29 cellular contexts compared by ENCODE assay signal in the genomic region with DNA sequence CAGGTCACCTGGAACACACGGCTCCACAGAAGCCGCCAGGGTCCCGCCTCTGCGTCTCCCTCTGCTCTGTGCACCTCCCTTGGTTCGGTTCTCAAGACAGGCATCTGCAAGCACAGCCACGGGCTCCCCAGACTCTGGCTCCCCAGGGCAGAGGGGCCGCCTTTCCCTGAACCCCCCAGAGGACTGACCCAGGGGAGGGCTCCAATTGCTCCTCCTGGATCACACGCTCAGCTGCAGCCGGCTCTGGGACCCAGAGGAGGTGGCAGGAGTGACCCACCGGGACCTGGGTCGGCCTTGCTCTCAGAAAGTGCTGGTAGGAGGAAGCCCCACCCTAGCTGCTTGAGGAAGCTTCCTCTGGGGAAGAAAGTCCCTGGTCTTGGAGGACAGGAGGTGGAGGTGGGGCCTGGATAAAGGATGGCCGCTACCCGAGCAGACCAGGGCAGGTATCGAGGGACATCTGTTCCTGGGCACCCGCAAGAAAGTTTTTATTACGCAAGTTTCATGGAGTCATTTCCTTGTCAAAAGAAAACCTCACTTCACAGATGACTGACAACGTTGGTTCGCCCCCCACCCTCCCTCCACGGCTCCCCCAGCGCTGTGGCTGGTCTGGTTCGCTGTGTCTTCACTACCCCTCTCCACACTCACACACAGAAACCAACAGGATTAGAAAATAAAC.
A peak's percentile ranks its signal among the peaks of the same experiment; 100 is the strongest.
DNase-seq lines count a peak whose midpoint lies in the region; ATAC-seq and TF ChIP-seq lines count a peak whose summit lies in the region.
"Had no signal": no experiment of that assay in that cellular context is flagged by ENCODE, and none has a peak within 500 bp of the region (broad histone marks: within the 10 kb centered on the region; RNA-seq: fewer than 3 reads in every experiment).

No MANE protein-coding gene starts in this region.

- H3K27ac ChIP-seq in Panc1 (ENCODE audit: low read length) = no peak overlapping the region
- H3K27ac ChIP-seq: cardiac muscle cell, coronary artery, GM23248, prostate gland had no signal

- DNase-seq in activated CD8-positive, alpha-beta memory T cell treated with anti-CD3 and anti-CD28 coated beads for 24 hours = peak; percentile 46
- no peak for DNase-seq in activated CD8-positive, alpha-beta memory T cell treated with anti-CD3 and anti-CD28 coated beads, Interleukin-2, amount 10 ng/mL, durations not matched to agents 7 days and 5 days
- DNase-seq in Panc1 (ENCODE audit: low read depth, low spot score) = no peak
- DNase-seq in left lobe of liver (ENCODE audit: low spot score) = peak; percentile 37
- peak; percentile 64 for DNase-seq in type B pancreatic cell (ENCODE audit: extremely low spot score, unreplicated experiment)
- no peak for DNase-seq in SKM-1 treated with dmso at 0.1 percent for 144 hours (lab: John Stamatoyannopoulos, UW; ENCODE audit: unreplicated experiment)
- DNase-seq in ACHN = no peak
- DNase-seq: activated CD4-positive, alpha-beta T cell treated with anti-CD3 and anti-CD28 coated beads for 36 hours; activated naive CD4-positive, alpha-beta T cell; activated naive CD8-positive, alpha-beta T cell treated with anti-CD3 and anti-CD28 coated beads, Interleukin-2, amount 50 U/mL, for 24 hours; activated T-cell treated with anti-CD3 and anti-CD28 coated beads, Interleukin-2, amount 50 U/mL, for 24 hours; CD4-positive, alpha-beta memory T cell; effector memory CD4-positive, alpha-beta T cell; GM23248; KBM-7; midbrain; naive thymus-derived CD4-positive, alpha-beta T cell; NCI-H1417 treated with DMSO at 0.1 percent for 48 hours; NCI-H2029 treated with DMSO at 0.1 percent for 48 hours; NCI-H69; SHP77 treated with DMSO at 0.1 percent for 48 hours; stimulated activated CD4-positive, alpha-beta T cell treated with anti-CD3 and anti-CD28 coated beads, Interleukin-4, amount 100 ng/mL, for 4 hours; trophoblast cell had no signal

- H3K27me3 ChIP-seq in Panc1 (ENCODE audit: control insufficient read depth, insufficient read depth, low read length) = peaks cover 17% of the 10 kb centered on the region
- H3K27me3 ChIP-seq: cardiac muscle cell had no signal

- peaks cover 4% of the 10 kb centered on the region for H3K9me3 Mint-ChIP-seq in activated CD8-positive, alpha-beta memory T cell treated with anti-CD3 and anti-CD28 coated beads, Interleukin-2, amount 10 ng/mL, durations not matched to agents 7 days and 5 days (ENCODE audit: low read depth)
- H3K9me3 Mint-ChIP-seq in type B pancreatic cell = peaks cover 4% of the 10 kb centered on the region
- H3K9me3 Mint-ChIP-seq: T-helper 2 cell treated with Interferon-gamma antibody and Interleukin-4, amounts not matched to agents 5 μg/mL and 100 μg/mL, for 36 hours had no signal

- POLR2A ChIA-PET in Panc1 (lab: Charles Lee) = no interaction called here

- intact Hi-C loops in Panc1 (cut with micrococcal nuclease; ENCODE audit: unreplicated experiment) = no loop called here

- no peaks in the 10 kb centered on the region for H3K4me1 Mint-ChIP-seq in activated CD8-positive, alpha-beta memory T cell treated with anti-CD3 and anti-CD28 coated beads, Interleukin-2, amount 10 ng/mL, durations not matched to agents 7 days and 5 days
- no peaks in the 10 kb centered on the region for H3K4me1 Mint-ChIP-seq in type B pancreatic cell (ENCODE audit: unreplicated experiment)
- H3K4me1 Mint-ChIP-seq: activated CD4-positive, alpha-beta T cell treated with anti-CD3 and anti-CD28 coated beads for 36 hours; activated naive CD8-positive, alpha-beta T cell treated with anti-CD3 and anti-CD28 coated beads, Interleukin-2, amount 50 U/mL, for 24 hours; CD4-positive, alpha-beta memory T cell; naive thymus-derived CD4-positive, alpha-beta T cell had no signal

- H3K27ac Mint-ChIP-seq in activated CD8-positive, alpha-beta memory T cell treated with anti-CD3 and anti-CD28 coated beads, Interleukin-2, amount 10 ng/mL, durations not matched to agents 7 days and 5 days = no peak overlapping the region
- H3K27ac Mint-ChIP-seq in type B pancreatic cell = no peak overlapping the region
- H3K27ac Mint-ChIP-seq: activated CD4-positive, alpha-beta T cell treated with anti-CD3 and anti-CD28 coated beads for 36 hours; activated naive CD8-positive, alpha-beta T cell treated with anti-CD3 and anti-CD28 coated beads, Interleukin-2, amount 50 U/mL, for 24 hours; activated T-cell treated with anti-CD3 and anti-CD28 coated beads, Interleukin-2, amount 50 U/mL, for 24 hours; naive thymus-derived CD4-positive, alpha-beta T cell; T-helper 2 cell treated with Interferon-gamma antibody and Interleukin-4, amounts not matched to agents 5 μg/mL and 100 μg/mL, for 36 hours had no signal

- no peak overlapping the region for H3K4me3 Mint-ChIP-seq in activated CD8-positive, alpha-beta memory T cell treated with anti-CD3 and anti-CD28 coated beads, Interleukin-2, amount 10 ng/mL, durations not matched to agents 7 days and 5 days
- H3K4me3 Mint-ChIP-seq in type B pancreatic cell = no peak overlapping the region
- H3K4me3 Mint-ChIP-seq: activated CD4-positive, alpha-beta T cell treated with anti-CD3 and anti-CD28 coated beads for 36 hours; activated naive CD8-positive, alpha-beta T cell treated with anti-CD3 and anti-CD28 coated beads, Interleukin-2, amount 50 U/mL, for 24 hours; activated T-cell treated with anti-CD3 and anti-CD28 coated beads, Interleukin-2, amount 50 U/mL, for 24 hours; CD4-positive, alpha-beta memory T cell; naive thymus-derived CD4-positive, alpha-beta T cell; T-helper 2 cell treated with Interferon-gamma antibody and Interleukin-4, amounts not matched to agents 5 μg/mL and 100 μg/mL, for 36 hours had no signal

- no peaks in the 10 kb centered on the region for H3K4me1 ChIP-seq in Panc1 (ENCODE audit: control insufficient read depth, insufficient read depth, low read length)
- H3K4me1 ChIP-seq: prostate gland had no signal

- in situ Hi-C loops in Panc1 (cut with HindIII; ENCODE audit: low pct_unique_long_range_greater_than_20kb, low sequenced_read_pairs) = no loop called here
- in situ Hi-C loops in ACHN (cut with HindIII; ENCODE audit: low pct_ligation_motif_present, low pct_unique_long_range_greater_than_20kb, low sequenced_read_pairs) = no loop called here

- no TSS peak for BruUV-seq in Panc1 (replicated peaks; lab: Mats Ljungman, UMichigan)

- no peaks in the 10 kb centered on the region for H3K9me3 ChIP-seq in Panc1 (ENCODE audit: control insufficient read depth, insufficient read depth, low read depth, low read length)
- H3K9me3 ChIP-seq: prostate gland had no signal

- H3K36me3 ChIP-seq in Panc1 (ENCODE audit: control insufficient read depth, insufficient read depth, low read length) = no peaks in the 10 kb centered on the region
- H3K36me3 ChIP-seq: cardiac muscle cell, prostate gland had no signal

- peaks cover 18% of the 10 kb centered on the region for H3K27me3 Mint-ChIP-seq in activated CD8-positive, alpha-beta memory T cell treated with anti-CD3 and anti-CD28 coated beads, Interleukin-2, amount 10 ng/mL, durations not matched to agents 7 days and 5 days
- H3K27me3 Mint-ChIP-seq in type B pancreatic cell = no peaks in the 10 kb centered on the region

- ATAC-seq in activated CD8-positive, alpha-beta memory T cell treated with anti-CD3 and anti-CD28 coated beads, Interleukin-2, amount 10 ng/mL, durations not matched to agents 7 days and 5 days = no peak
- 0 out of 2 replicates have a peak, but pooled peaks have one; percentile 21 for ATAC-seq in Panc1
- ATAC-seq in left lobe of liver = no peak
- ATAC-seq in SK-N-SH treated with all-trans-retinoic acid at 6 μM for 48 hours = no peak
- ATAC-seq: activated CD4-positive, alpha-beta T cell treated with anti-CD3 and anti-CD28 coated beads for 36 hours; activated naive CD8-positive, alpha-beta T cell treated with anti-CD3 and anti-CD28 coated beads, Interleukin-2, amount 50 U/mL, for 24 hours; naive thymus-derived CD4-positive, alpha-beta T cell; sciatic nerve had no signal

- H3K4me3 ChIP-seq in Panc1 (ENCODE audit: low read depth in 2 of 2, low read length in 2 of 2) = no peak overlapping the region
- H3K4me3 ChIP-seq: cardiac muscle cell, coronary artery, GM23248, prostate gland had no signal

- no peaks in the 10 kb centered on the region for H3K36me3 Mint-ChIP-seq in activated CD8-positive, alpha-beta memory T cell treated with anti-CD3 and anti-CD28 coated beads, Interleukin-2, amount 10 ng/mL, durations not matched to agents 7 days and 5 days
- H3K36me3 Mint-ChIP-seq in type B pancreatic cell = no peaks in the 10 kb centered on the region
- H3K36me3 Mint-ChIP-seq: CD4-positive, alpha-beta memory T cell; naive thymus-derived CD4-positive, alpha-beta T cell had no signal

- TF ChIP-seq CTCF in Panc1 (IDR thresholded peaks at IDR 0.05) (no peak), type B pancreatic cell (conservative IDR thresholded peaks at IDR 0.05) (no peak)

- CTCF ChIA-PET in activated CD8-positive, alpha-beta memory T cell treated with anti-CD3 and anti-CD28 coated beads, Interleukin-2, amount 10 ng/mL, durations not matched to agents 7 days and 5 days (lab: Charles Lee) = no interaction called here
- CTCF ChIA-PET in Panc1 (lab: Charles Lee) = no interaction called here

TF ChIP-seq in SK-N-SH treated with all-trans-retinoic acid at 6 μM for 48 hours, 23 proteins besides CTCF, POLR2A, EP300 and RAD21 (continues in another document):
- TF ChIP-seq, protein P1, sequence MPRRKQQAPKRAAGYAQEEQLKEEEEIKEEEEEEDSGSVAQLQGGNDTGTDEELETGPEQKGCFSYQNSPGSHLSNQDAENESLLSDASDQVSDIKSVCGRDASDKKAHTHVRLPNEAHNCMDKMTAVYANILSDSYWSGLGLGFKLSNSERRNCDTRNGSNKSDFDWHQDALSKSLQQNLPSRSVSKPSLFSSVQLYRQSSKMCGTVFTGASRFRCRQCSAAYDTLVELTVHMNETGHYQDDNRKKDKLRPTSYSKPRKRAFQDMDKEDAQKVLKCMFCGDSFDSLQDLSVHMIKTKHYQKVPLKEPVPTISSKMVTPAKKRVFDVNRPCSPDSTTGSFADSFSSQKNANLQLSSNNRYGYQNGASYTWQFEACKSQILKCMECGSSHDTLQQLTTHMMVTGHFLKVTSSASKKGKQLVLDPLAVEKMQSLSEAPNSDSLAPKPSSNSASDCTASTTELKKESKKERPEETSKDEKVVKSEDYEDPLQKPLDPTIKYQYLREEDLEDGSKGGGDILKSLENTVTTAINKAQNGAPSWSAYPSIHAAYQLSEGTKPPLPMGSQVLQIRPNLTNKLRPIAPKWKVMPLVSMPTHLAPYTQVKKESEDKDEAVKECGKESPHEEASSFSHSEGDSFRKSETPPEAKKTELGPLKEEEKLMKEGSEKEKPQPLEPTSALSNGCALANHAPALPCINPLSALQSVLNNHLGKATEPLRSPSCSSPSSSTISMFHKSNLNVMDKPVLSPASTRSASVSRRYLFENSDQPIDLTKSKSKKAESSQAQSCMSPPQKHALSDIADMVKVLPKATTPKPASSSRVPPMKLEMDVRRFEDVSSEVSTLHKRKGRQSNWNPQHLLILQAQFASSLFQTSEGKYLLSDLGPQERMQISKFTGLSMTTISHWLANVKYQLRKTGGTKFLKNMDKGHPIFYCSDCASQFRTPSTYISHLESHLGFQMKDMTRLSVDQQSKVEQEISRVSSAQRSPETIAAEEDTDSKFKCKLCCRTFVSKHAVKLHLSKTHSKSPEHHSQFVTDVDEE (CRISPR knock-in tag; IDR thresholded peaks at IDR 0.05) = no peak
- no peak for TF ChIP-seq OSR1 (CRISPR knock-in tag; IDR thresholded peaks at IDR 0.05)

Comparison
In these comparisons a context has a peak if more than half of its experiments do, and no peak if none do; other contexts are left out.
1. DNase-seq: peak in activated CD8-positive, alpha-beta memory T cell treated with anti-CD3 and anti-CD28 coated beads for 24 hours (single experiment), left lobe of liver (single experiment) and type B pancreatic cell (single experiment); none in activated CD8-positive, alpha-beta memory T cell treated with anti-CD3 and anti-CD28 coated beads, Interleukin-2, amount 10 ng/mL, durations not matched to agents 7 days and 5 days (single experiment), Panc1 (single experiment), SKM-1 treated with dmso at 0.1 percent for 144 hours (single experiment) and ACHN (single experiment).